8 cellular contexts compared by ENCODE assay signal in genomic region chr1:234600418-234601216, GRCh38. TPM values are rescaled to one million over a fixed set of nuclear protein-coding genes. Genes with fewer than 3 reads are reported as not detected.
DNase-seq lines count a peak whose midpoint lies in the region; ATAC-seq and TF ChIP-seq lines count a peak whose summit lies in the region.

No MANE protein-coding gene starts in this region.

- no peaks in the 10 kb centered on the region for H4K20me1 ChIP-seq in Karpas-422 (ENCODE audit: insufficient read depth, low read depth, low read length)

- peak overlapping the region; percentile 48 for H3K4me3 ChIP-seq in Karpas-422 (ENCODE audit: low read length)
- H3K4me3 ChIP-seq in left ventricle myocardium inferior = peak overlapping the region; percentile 87
- peak overlapping the region; percentile 31 for H3K4me3 ChIP-seq in rectal smooth muscle tissue (ENCODE audit: low read length)

- H3K27me3 ChIP-seq in Karpas-422 (ENCODE audit: low read length) = no peaks in the 10 kb centered on the region
- no peaks in the 10 kb centered on the region for H3K27me3 ChIP-seq in left ventricle myocardium inferior (ENCODE audit: low read depth)
- no peaks in the 10 kb centered on the region for H3K27me3 ChIP-seq in rectal smooth muscle tissue (ENCODE audit: control insufficient read depth, insufficient read depth, low read length)

- H3K9me3 ChIP-seq in Karpas-422 (ENCODE audit: low read length) (no peaks in the 10 kb centered on the region), left ventricle myocardium inferior (replicated peaks) (no peaks in the 10 kb centered on the region)

- H3K9me2 ChIP-seq in Karpas-422 (replicated peaks; ENCODE audit: insufficient read depth, low read length) = no peaks in the 10 kb centered on the region

- H3K4me1 Mint-ChIP-seq in activated naive CD4-positive, alpha-beta T cell treated with anti-CD3 and anti-CD28 coated beads, Interleukin-2, amount 50 U/mL, for 24 hours = peaks cover 70% of the 10 kb centered on the region
- peaks cover 30% of the 10 kb centered on the region for H3K4me1 Mint-ChIP-seq in activated T-helper 17 cell treated with anti-CD3 and anti-CD28 coated beads, Interleukin-2, amount 50 U/mL, for 72 hours

- H3K36me3 Mint-ChIP-seq in activated naive CD4-positive, alpha-beta T cell treated with anti-CD3 and anti-CD28 coated beads, Interleukin-2, amount 50 U/mL, for 24 hours = peaks cover 22% of the 10 kb centered on the region
- peaks cover 41% of the 10 kb centered on the region for H3K36me3 Mint-ChIP-seq in activated T-helper 17 cell treated with anti-CD3 and anti-CD28 coated beads, Interleukin-2, amount 50 U/mL, for 72 hours (ENCODE audit: low read depth)

- peak overlapping the region; percentile 31; the same call in 1 of the 2 replicates for H2AFZ ChIP-seq in Karpas-422 (ENCODE audit: low read length)

- H3K4me1 ChIP-seq in Karpas-422 (ENCODE audit: low read length) (peaks cover 73% of the 10 kb centered on the region), left ventricle myocardium inferior (peaks cover 72% of the 10 kb centered on the region), rectal smooth muscle tissue (ENCODE audit: control insufficient read depth, insufficient read depth, low read length) (peaks cover 29% of the 10 kb centered on the region)

- no peak for ATAC-seq in activated T-helper 17 cell treated with anti-CD3 and anti-CD28 coated beads, Interleukin-2, amount 50 U/mL, for 72 hours (replicated peaks)
- no peak for ATAC-seq in HG03039 (IDR thresholded peaks at IDR 0.05; ENCODE audit: unreplicated experiment)

- H3K27me3 Mint-ChIP-seq in activated naive CD4-positive, alpha-beta T cell treated with anti-CD3 and anti-CD28 coated beads, Interleukin-2, amount 50 U/mL, for 24 hours = no peaks in the 10 kb centered on the region
- no peaks in the 10 kb centered on the region for H3K27me3 Mint-ChIP-seq in activated T-helper 17 cell treated with anti-CD3 and anti-CD28 coated beads, Interleukin-2, amount 50 U/mL, for 72 hours

- peak overlapping the region; percentile 98 for H3K4me2 ChIP-seq in Karpas-422 (ENCODE audit: low read depth, low read length, poor library complexity, severe bottlenecking)

- H3K4me3 Mint-ChIP-seq in activated naive CD4-positive, alpha-beta T cell treated with anti-CD3 and anti-CD28 coated beads, Interleukin-2, amount 50 U/mL, for 24 hours = peak overlapping the region; percentile 81
- peak overlapping the region; percentile 87 for H3K4me3 Mint-ChIP-seq in activated T-helper 17 cell treated with anti-CD3 and anti-CD28 coated beads, Interleukin-2, amount 50 U/mL, for 72 hours

- H3K79me2 ChIP-seq in Karpas-422 (ENCODE audit: low read length) = no peaks in the 10 kb centered on the region; the same call in 1 of the 2 replicates

- DNase-seq in activated naive CD4-positive, alpha-beta T cell treated with anti-CD3 and anti-CD28 coated beads, Interleukin-2, amount 50 U/mL, for 16 hours = no peak
- peak; percentile 56 for DNase-seq in Karpas-422
- peak; percentile 59 for DNase-seq in left ventricle myocardium inferior
- no peak for DNase-seq in stimulated activated CD4-positive, alpha-beta T cell treated with anti-CD3 and anti-CD28 coated beads, Interleukin-12 subunit alpha, Interleukin-12 subunit beta, amount 100 ng/mL, for 4 hours

- H3K27ac ChIP-seq in Karpas-422 (ENCODE audit: low read length) (peak overlapping the region; percentile 83), left ventricle myocardium inferior (replicated peaks) (peak overlapping the region; percentile 100), rectal smooth muscle tissue (ENCODE audit: low read depth, low read length) (peak overlapping the region; percentile 99)

- peak overlapping the region; percentile 79 for H3K9ac ChIP-seq in Karpas-422 (ENCODE audit: low read length)
- no peak overlapping the region for H3K9ac ChIP-seq in rectal smooth muscle tissue (ENCODE audit: low read length)

- no peak for TF ChIP-seq CTCF in left ventricle myocardium inferior (IDR thresholded peaks at IDR 0.05; ENCODE audit: borderline replicate concordance)

- H3K9me3 Mint-ChIP-seq in activated naive CD4-positive, alpha-beta T cell treated with anti-CD3 and anti-CD28 coated beads, Interleukin-2, amount 50 U/mL, for 24 hours = no peaks in the 10 kb centered on the region
- no peaks in the 10 kb centered on the region for H3K9me3 Mint-ChIP-seq in activated T-helper 17 cell treated with anti-CD3 and anti-CD28 coated beads, Interleukin-2, amount 50 U/mL, for 72 hours

- intact Hi-C loops in left ventricle myocardium inferior (cut with micrococcal nuclease) = loop anchor here (5.0 to 10.0 kb wide), 2 partner anchors 384 to 482 kb away; no protein-coding TSS in a partner anchor

- peak overlapping the region; percentile 80 for H3K27ac Mint-ChIP-seq in activated naive CD4-positive, alpha-beta T cell treated with anti-CD3 and anti-CD28 coated beads, Interleukin-2, amount 50 U/mL, for 24 hours
- H3K27ac Mint-ChIP-seq in activated T-helper 17 cell treated with anti-CD3 and anti-CD28 coated beads, Interleukin-2, amount 50 U/mL, for 72 hours = peak overlapping the region; percentile 64

- H3K36me3 ChIP-seq in Karpas-422 (ENCODE audit: insufficient read depth, low read length) = no peaks in the 10 kb centered on the region
- peaks cover 11% of the 10 kb centered on the region for H3K36me3 ChIP-seq in left ventricle myocardium inferior
- H3K36me3 ChIP-seq in rectal smooth muscle tissue (ENCODE audit: control insufficient read depth, insufficient read depth, low read length) = no peaks in the 10 kb centered on the region

RNA-seq across cellular contexts. Expression of gene IRF2BP2, which starts 9.4 kb away (rescaled TPM):
- 14.1 and 16.5 TPM in 2 replicates for total RNA-seq in Karpas-422 (2014; rRNA removed; shearing (Covaris generic); ENCODE audit: low replicate concordance)
- 100 to 1,000 TPM in 1 of 2 donors, 10 to 100 TPM in 1; 84.5 to 134 TPM for total RNA-seq in activated T-helper 17 cell treated with anti-CD3 and anti-CD28 coated beads, Interleukin-2, amount 50 U/mL, for 72 hours
- total RNA-seq in left ventricle myocardium inferior = 126 TPM

Comparison
In these comparisons a context has a peak if more than half of its experiments do, and no peak if none do; other contexts are left out.
1. DNase-seq: peak in Karpas-422 (single experiment) and left ventricle myocardium inferior (single experiment); none in activated naive CD4-positive, alpha-beta T cell treated with anti-CD3 and anti-CD28 coated beads, Interleukin-2, amount 50 U/mL, for 16 hours (single experiment) and stimulated activated CD4-positive, alpha-beta T cell treated with anti-CD3 and anti-CD28 coated beads, Interleukin-12 subunit alpha, Interleukin-12 subunit beta, amount 100 ng/mL, for 4 hours (single experiment).
2. H3K4me3 ChIP-seq: peak in every context shown above with its lines; median percentile 87 in left ventricle myocardium inferior; 48 in Karpas-422; 31 in rectal smooth muscle tissue.
3. Peak in every context shown above with its lines, with median percentiles within 50 percentile points of each other: H3K27ac ChIP-seq.